1 cellular context compared by ENCODE assay signal in the genomic region with DNA sequence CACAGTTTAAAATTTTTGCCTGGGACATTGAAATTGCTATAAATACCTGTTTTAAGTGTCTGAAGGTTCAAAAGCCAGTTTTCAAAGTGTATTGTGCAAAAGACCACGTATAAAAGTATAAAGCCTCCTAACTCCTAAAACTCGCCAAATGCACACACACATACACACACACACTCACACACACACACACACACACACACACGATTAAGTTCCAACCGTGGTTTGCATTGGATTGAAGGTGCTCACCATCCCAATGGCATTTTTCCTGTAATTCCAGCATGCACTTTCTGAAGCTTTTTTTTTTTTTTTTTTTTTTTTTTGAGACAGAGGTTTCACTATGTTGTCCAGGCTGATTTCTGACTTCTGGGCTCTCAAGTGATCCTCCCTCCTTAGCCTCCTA.
A peak's percentile ranks its signal among the peaks of the same experiment; 100 is the strongest.
TF ChIP-seq lines count a peak whose summit lies in the region.

No MANE protein-coding gene starts in this region.

TF ChIP-seq in HEK293, 187 proteins besides CTCF, POLR2A, EP300 and RAD21 (continued from another document):
- TF ChIP-seq ZNF639 (tag by site-specific recombination; IDR thresholded peaks at IDR 0.05), result peak; percentile 57; the same call in 1 of the 2 replicates
